8 cellular contexts compared by ENCODE assay signal in genomic region chr20:64041781-64042771, GRCh38. TPM values are rescaled to one million over a fixed set of nuclear protein-coding genes. Genes with fewer than 3 reads are reported as not detected.
DNase-seq lines count a peak whose midpoint lies in the region; ATAC-seq and TF ChIP-seq lines count a peak whose summit lies in the region.

No MANE protein-coding gene starts in this region.

- no peak for DNase-seq in right atrium auricular region (ENCODE audit: low spot score)
- no peak for DNase-seq in cardiac septum (ENCODE audit: low spot score)
- DNase-seq in activated T-cell treated with anti-CD3 and anti-CD28 coated beads, Interleukin-2, amount 50 U/mL, for 72 hours, result peak in 1 of 2 donors; percentile 53
- no peak for DNase-seq in right lobe of liver
- no peak for DNase-seq in effector CD8-positive, alpha-beta T cell (lab: John Stamatoyannopoulos, UW)
- DNase-seq in NK-92 treated with Interleukin-12 subunit alpha and Interleukin-12 subunit beta, amount 100 ng/mL, for 24 hours (lab: John Stamatoyannopoulos, UW), result no peak
- no peak for DNase-seq in EL
- DNase-seq in stimulated activated CD4-positive, alpha-beta T cell treated with anti-CD3 and anti-CD28 coated beads, Interleukin-2, amount 100 ng/mL, for 48 hours, result no peak

- H3K9me3 Mint-ChIP-seq in activated T-cell treated with anti-CD3 and anti-CD28 coated beads, Interleukin-2, amount 50 U/mL, for 72 hours, result no peaks in the 10 kb centered on the region

- peak overlapping the region; percentile 48 to 57 for H3K27ac ChIP-seq in right atrium auricular region
- peak overlapping the region in 1 of 3 donors; percentile 70 for H3K27ac ChIP-seq in right lobe of liver

- TF ChIP-seq CTCF in right atrium auricular region (IDR thresholded peaks at IDR 0.05) (no peak), right lobe of liver (IDR thresholded peaks at IDR 0.05) (no peak)

- H3K4me1 ChIP-seq in right atrium auricular region (peaks cover 0 to 51% of the 10 kb centered on the region in 2 donors), right lobe of liver (peaks cover 0 to 7% (median 0%) of the 10 kb centered on the region in 4 donors)

- peak overlapping the region; percentile 40 for H3K27ac Mint-ChIP-seq in activated T-cell treated with anti-CD3 and anti-CD28 coated beads, Interleukin-2, amount 50 U/mL, for 72 hours

- intact Hi-C loops in cardiac septum (cut with DNase I) (no loop called here), right lobe of liver (cut with DNase I) (no loop called here)

- H3K36me3 ChIP-seq in right atrium auricular region (peaks cover 7% of the 10 kb centered on the region), right lobe of liver (no peaks in the 10 kb centered on the region)

- peak overlapping the region; percentile 65 to 86 for H3K4me3 Mint-ChIP-seq in activated T-cell treated with anti-CD3 and anti-CD28 coated beads, Interleukin-2, amount 50 U/mL, for 72 hours

- H3K9me3 ChIP-seq in right atrium auricular region, result no peaks in the 10 kb centered on the region
- no peaks in the 10 kb centered on the region for H3K9me3 ChIP-seq in right lobe of liver

- WGBS in right lobe of liver (ENCODE audit: insufficient coverage, low coverage, low lambda C conversion rate, missing lambda C conversion rate), result 18% methylated on average over 18 of the region's 65 CpGs

- H3K27me3 Mint-ChIP-seq in activated T-cell treated with anti-CD3 and anti-CD28 coated beads, Interleukin-2, amount 50 U/mL, for 72 hours (ENCODE audit: low read depth), result peaks cover 10% of the 10 kb centered on the region

- H3K4me1 Mint-ChIP-seq in activated T-cell treated with anti-CD3 and anti-CD28 coated beads, Interleukin-2, amount 50 U/mL, for 72 hours (ENCODE audit: low read depth), result peaks cover 31% of the 10 kb centered on the region

- H3K27me3 ChIP-seq in right atrium auricular region, result peaks cover 9 to 22% of the 10 kb centered on the region in 2 donors
- peaks cover 0 to 11% of the 10 kb centered on the region in 2 donors for H3K27me3 ChIP-seq in right lobe of liver

- ATAC-seq in activated T-cell treated with anti-CD3 and anti-CD28 coated beads, Interleukin-2, amount 50 U/mL, for 72 hours (replicated peaks in 1 of 2), result no peak
- no peak for ATAC-seq in right lobe of liver

- TF ChIP-seq POLR2A in right lobe of liver (IDR thresholded peaks at IDR 0.05), result no peak

- H3K4me3 ChIP-seq in right atrium auricular region (peak overlapping the region; percentile 29 to 50), right lobe of liver (peak overlapping the region in 2 of 3 donors; percentile 7 to 20)

- no peaks in the 10 kb centered on the region for H3K36me3 Mint-ChIP-seq in activated T-cell treated with anti-CD3 and anti-CD28 coated beads, Interleukin-2, amount 50 U/mL, for 72 hours (ENCODE audit: insufficient read depth in 2 of 2)

RNA-seq across cellular contexts. Expression of gene C20orf204, which starts 6.1 kb away (rescaled TPM):
- under 1 TPM; 0.07 to 0.35 TPM for total RNA-seq in right atrium auricular region
- total RNA-seq in cardiac septum, result 0.86 TPM
- total RNA-seq in activated T-cell treated with anti-CD3 and anti-CD28 coated beads, Interleukin-2, amount 50 U/mL, for 72 hours, result 10 to 100 TPM; 28.6 to 35.6 TPM
- 1 to 10 TPM in 1 of 6 experiments, under 1 TPM in 4, not detected in 1; 0.29 to 1.1 (median 0.44) TPM for total RNA-seq in right lobe of liver

RNA-seq across cellular contexts. Expression of gene SOX18, which starts 7.4 kb away (rescaled TPM):
- total RNA-seq in right atrium auricular region (10 to 100 TPM; 15.1 to 17.2 TPM), cardiac septum (67.0 TPM), right lobe of liver (1 to 10 TPM; 4.1 to 7.8 (median 5.6) TPM)
- total RNA-seq in activated T-cell treated with anti-CD3 and anti-CD28 coated beads, Interleukin-2, amount 50 U/mL, for 72 hours, result under 1 TPM; 0.46 to 0.72 TPM

RNA-seq across cellular contexts. Expression of gene TCEA2, which starts 20.9 kb away (rescaled TPM):
- 10 to 100 TPM; 17.8 to 25.5 TPM for total RNA-seq in right atrium auricular region
- total RNA-seq in cardiac septum, result 66.0 TPM
- total RNA-seq in activated T-cell treated with anti-CD3 and anti-CD28 coated beads, Interleukin-2, amount 50 U/mL, for 72 hours, result 10 to 100 TPM; 55.5 to 61.6 TPM
- 10 to 100 TPM; 14.8 to 45.6 (median 28.6) TPM for total RNA-seq in right lobe of liver

RNA-seq across cellular contexts. Expression of gene RGS19, which starts 37.2 kb away (rescaled TPM):
- total RNA-seq in right atrium auricular region (10 to 100 TPM in 1 of 2 donors, 1 to 10 TPM in 1; 7.8 to 14.1 TPM), cardiac septum (3.1 TPM), right lobe of liver (10 to 100 TPM in 2 of 6 experiments, 1 to 10 TPM in 4; 2.6 to 10.9 (median 5.7) TPM)
- 10 to 100 TPM; 38.1 to 40.0 TPM for total RNA-seq in activated T-cell treated with anti-CD3 and anti-CD28 coated beads, Interleukin-2, amount 50 U/mL, for 72 hours

RNA-seq across cellular contexts. Expression of gene OPRL1, which starts 37.8 kb away (rescaled TPM):
- 1 to 10 TPM in 1 of 2 donors, under 1 TPM in 1; 0.75 to 1.4 TPM for total RNA-seq in right atrium auricular region
- total RNA-seq in cardiac septum, result 0.48 TPM
- 1 to 10 TPM; 1.3 to 1.7 TPM for total RNA-seq in activated T-cell treated with anti-CD3 and anti-CD28 coated beads, Interleukin-2, amount 50 U/mL, for 72 hours
- under 1 TPM in 5 of 6 experiments, not detected in 1; 0.13 to 0.32 (median 0.25) TPM for total RNA-seq in right lobe of liver

Comparison
In these comparisons a context has a peak if more than half of its experiments do, and no peak if none do; other contexts are left out.
1. RNA of gene C20orf204, which starts 6.1 kb away (total RNA-seq): 28.6 to 35.6 TPM in activated T-cell treated with anti-CD3 and anti-CD28 coated beads, Interleukin-2, amount 50 U/mL, for 72 hours; 0.86 TPM in cardiac septum (single experiment), 0.29 to 1.1 TPM in right lobe of liver and 0.07 to 0.35 TPM in right atrium auricular region; every median in the first group is over 10 times any median in the second.